In genomic region chr4:185204238-185204910, GRCh38 we compare ENCODE assay signal across 8 cellular contexts. TPM values are rescaled to one million over a fixed set of nuclear protein-coding genes. Genes with fewer than 3 reads are reported as not detected.
DNase-seq lines count a peak whose midpoint lies in the region; TF ChIP-seq lines count a peak whose summit lies in the region.

No MANE protein-coding gene starts in this region.

- peak overlapping the region; percentile 97 for H3K4me3 Mint-ChIP-seq in activated CD4-positive, alpha-beta T cell treated with anti-CD3 and anti-CD28 coated beads, Interleukin-2, amount 10 ng/mL, durations not matched to agents 24 days and 14 days
- peak overlapping the region; percentile 81 to 97 (median 90) for H3K4me3 Mint-ChIP-seq in nephron

- peaks cover 41% of the 10 kb centered on the region for H3K4me1 Mint-ChIP-seq in activated CD4-positive, alpha-beta T cell treated with anti-CD3 and anti-CD28 coated beads, Interleukin-2, amount 10 ng/mL, durations not matched to agents 24 days and 14 days
- peaks cover 34% of the 10 kb centered on the region for H3K4me1 Mint-ChIP-seq in nephron

- peaks cover 2% of the 10 kb centered on the region for H3K27me3 Mint-ChIP-seq in activated CD4-positive, alpha-beta T cell treated with anti-CD3 and anti-CD28 coated beads, Interleukin-2, amount 10 ng/mL, durations not matched to agents 24 days and 14 days
- H3K27me3 Mint-ChIP-seq in nephron (ENCODE audit: low read depth), result peaks cover 8% of the 10 kb centered on the region

- intact Hi-C loops in activated CD4-positive, alpha-beta T cell treated with anti-CD3 and anti-CD28 coated beads, Interleukin-2, amount 10 ng/mL, durations not matched to agents 24 days and 14 days (cut with micrococcal nuclease), result loop anchor here (1.0 to 10.0 kb wide), 6 partner anchors 192 to 1702 kb away; partner anchors contain the start of genes ACSL1, ANKRD37, CENPU and CYP4V2

- H3K9me3 Mint-ChIP-seq in activated CD4-positive, alpha-beta T cell treated with anti-CD3 and anti-CD28 coated beads, Interleukin-2, amount 10 ng/mL, durations not matched to agents 24 days and 14 days, result no peaks in the 10 kb centered on the region
- no peaks in the 10 kb centered on the region for H3K9me3 Mint-ChIP-seq in nephron

- DNase-seq in activated CD4-positive, alpha-beta T cell treated with anti-CD3 and anti-CD28 coated beads, Interleukin-2, amount 10 ng/mL, durations not matched to agents 24 days and 14 days, result peak; percentile 60
- no peak for DNase-seq in activated CD4-positive, alpha-beta T cell treated with anti-CD3 and anti-CD28 coated beads for 4 hours
- DNase-seq in NCI-H82 treated with DMSO at 0.1 percent for 48 hours (lab: John Stamatoyannopoulos, UW; ENCODE audit: unreplicated experiment) (peak; percentile 70), dermis blood vessel endothelial cell (peak; percentile 27), GDM1 (lab: John Stamatoyannopoulos, UW) (no peak), DMS114 treated with DMSO at 0.1 percent for 48 hours (lab: John Stamatoyannopoulos, UW; ENCODE audit: unreplicated experiment) (no peak)
- no peak for DNase-seq in stimulated activated CD4-positive, alpha-beta T cell treated with anti-CD3 and anti-CD28 coated beads, Interleukin-1b, Interleukin-23, amount 100 ng/mL, for 48 hours

- TF ChIP-seq CTCF in nephron (IDR thresholded peaks at IDR 0.05; ENCODE audit: unreplicated experiment in 3 of 3), result no peak

- H3K27ac Mint-ChIP-seq in activated CD4-positive, alpha-beta T cell treated with anti-CD3 and anti-CD28 coated beads, Interleukin-2, amount 10 ng/mL, durations not matched to agents 24 days and 14 days, result peak overlapping the region; percentile 99
- H3K27ac Mint-ChIP-seq in nephron, result peak overlapping the region; percentile 72 to 77 (median 76)

- H3K36me3 Mint-ChIP-seq in activated CD4-positive, alpha-beta T cell treated with anti-CD3 and anti-CD28 coated beads, Interleukin-2, amount 10 ng/mL, durations not matched to agents 24 days and 14 days (ENCODE audit: low read depth), result peaks cover 18% of the 10 kb centered on the region
- H3K36me3 Mint-ChIP-seq in nephron (ENCODE audit: low read depth), result peaks cover 7% of the 10 kb centered on the region

RNA-seq across cellular contexts. Expression of gene CFAP97, which starts 0.6 kb away (rescaled TPM):
- 56.6 and 59.3 TPM in 2 replicates for total RNA-seq in activated CD4-positive, alpha-beta T cell treated with anti-CD3 and anti-CD28 coated beads, Interleukin-2, amount 10 ng/mL, durations not matched to agents 24 days and 14 days
- 26.2 and 41.8 TPM in 2 replicates for total RNA-seq in dermis blood vessel endothelial cell

RNA-seq across cellular contexts. Expression of gene SNX25, which starts 5.0 kb away (rescaled TPM):
- 27.0 and 27.3 TPM in 2 replicates for total RNA-seq in activated CD4-positive, alpha-beta T cell treated with anti-CD3 and anti-CD28 coated beads, Interleukin-2, amount 10 ng/mL, durations not matched to agents 24 days and 14 days
- total RNA-seq in dermis blood vessel endothelial cell, result 61.8 and 73.2 TPM in 2 replicates

Comparison
In these comparisons a context has a peak if more than half of its experiments do, and no peak if none do; other contexts are left out.
1. DNase-seq: peak in activated CD4-positive, alpha-beta T cell treated with anti-CD3 and anti-CD28 coated beads, Interleukin-2, amount 10 ng/mL, durations not matched to agents 24 days and 14 days (single experiment), NCI-H82 treated with DMSO at 0.1 percent for 48 hours (single experiment) and dermis blood vessel endothelial cell (single experiment); none in activated CD4-positive, alpha-beta T cell treated with anti-CD3 and anti-CD28 coated beads for 4 hours (0 of 2), GDM1 (single experiment), stimulated activated CD4-positive, alpha-beta T cell treated with anti-CD3 and anti-CD28 coated beads, Interleukin-1b, Interleukin-23, amount 100 ng/mL, for 48 hours (single experiment) and DMS114 treated with DMSO at 0.1 percent for 48 hours (single experiment).